7 cellular contexts compared by ENCODE assay signal in genomic region chr4:75672461-75673026, GRCh38. TPM values are rescaled to one million over a fixed set of nuclear protein-coding genes. Genes with fewer than 3 reads are reported as not detected.
DNase-seq lines count a peak whose midpoint lies in the region; ATAC-seq, FAIRE-seq and TF ChIP-seq lines count a peak whose summit lies in the region.

No MANE protein-coding gene starts in this region.

- no peaks in the 10 kb centered on the region for H3K9me1 ChIP-seq in keratinocyte (ENCODE audit: control insufficient read depth, extremely low read depth, insufficient read depth, low read length)

- intact Hi-C loops in mammary epithelial cell (cut with micrococcal nuclease): loop anchor here (1.0 kb wide), 1 partner anchor 52 kb away; the partner anchor contains the start of gene USO1

- DNase-seq in GM13977 (ENCODE audit: low spot score) (peak; percentile 59), NCI-H1048 (lab: John Stamatoyannopoulos, UW) (peak; percentile 55), mammary epithelial cell (peak; percentile 63), keratinocyte (ENCODE audit: low read depth, low spot score) (no peak)
- DNase-seq in stimulated activated CD4-positive, alpha-beta T cell treated with anti-CD3 and anti-CD28 coated beads, Interleukin-15, amount 100 ng/mL, for 1 hour (ENCODE audit: low read depth in 1 of 2, low spot score in 1 of 2): peak; percentile 59 to 71

- H2AFZ ChIP-seq in mammary epithelial cell (ENCODE audit: low read depth, low read length) (peak overlapping the region; percentile 93), keratinocyte (ENCODE audit: control insufficient read depth, low read length) (peak overlapping the region; percentile 88)

- H3K4me1 ChIP-seq in mammary epithelial cell (ENCODE audit: insufficient read depth, low read length) (peaks cover 15% of the 10 kb centered on the region), keratinocyte (ENCODE audit: control insufficient read depth, extremely low read depth, insufficient read depth, low read length) (peaks cover 21% of the 10 kb centered on the region)

- peak; percentile 30 for ATAC-seq in HG02571 (IDR thresholded peaks at IDR 0.05; ENCODE audit: unreplicated experiment)

- CTCF ChIA-PET in mammary epithelial cell (lab: Charles Lee; ENCODE audit: low non-redundant PET): no interaction called here

- dilution Hi-C loops in mammary epithelial cell (cut with HindIII; ENCODE audit: low sequenced_read_pairs): no loop called here
- dilution Hi-C loops in keratinocyte (cut with MboI; ENCODE audit: extremely low pct_ligation_motif_present, low sequenced_read_pairs): no loop called here

- no peak for TF ChIP-seq CTCF in GM13977 (IDR thresholded peaks at IDR 0.05; ENCODE audit: extremely low read depth, insufficient read depth, missing control alignments)
- no peak for TF ChIP-seq CTCF in WI38 (IDR thresholded peaks at IDR 0.05; ENCODE audit: low read depth, low read length)
- TF ChIP-seq CTCF in mammary epithelial cell (conservative IDR thresholded peaks at IDR 0.05 in 1 of 2, IDR thresholded peaks at IDR 0.05 in 1 of 2; ENCODE audit: extremely low read depth in 1 of 2, insufficient read depth in 1 of 2, low read depth in 1 of 2, low read length in 2 of 2): no peak
- no peak for TF ChIP-seq CTCF in keratinocyte (optimal IDR thresholded peaks at IDR 0.05 in 1 of 3, IDR thresholded peaks at IDR 0.05 in 1 of 3, conservative IDR thresholded peaks at IDR 0.05 in 1 of 3; ENCODE audit: extremely low read depth in 1 of 3, insufficient read depth in 2 of 3, low read length in 3 of 3)

- in situ Hi-C loops in GM13977 (cut with MboI; ENCODE audit: low pct_unique_long_range_greater_than_20kb, low sequenced_read_pairs, unreplicated experiment) (no loop called here), mammary epithelial cell (cut with MboI; ENCODE audit: low sequenced_read_pairs in 2 of 2) (loop anchor here in 1 of 2 donors (10.0 kb wide), 1 partner anchor 52 kb away; the partner anchor contains the start of gene USO1)

- H3K9ac ChIP-seq in mammary epithelial cell (ENCODE audit: insufficient read depth, low read length): peak overlapping the region; percentile 95
- H3K9ac ChIP-seq in keratinocyte (ENCODE audit: control insufficient read depth, extremely low read depth, insufficient read depth, low read length): peak overlapping the region; percentile 95

- peak overlapping the region; percentile 89 for H3K4me2 ChIP-seq in mammary epithelial cell (ENCODE audit: insufficient read depth, low read depth, low read length)
- H3K4me2 ChIP-seq in keratinocyte (ENCODE audit: control insufficient read depth, extremely low read depth, insufficient read depth, low read depth, low read length): peak overlapping the region; percentile 95

- FAIRE-seq in keratinocyte (lab: Jason Lieb, UNC): no peak

- no peaks in the 10 kb centered on the region for H3K27me3 ChIP-seq in mammary epithelial cell (ENCODE audit: insufficient read depth, low read length)
- H3K27me3 ChIP-seq in keratinocyte (ENCODE audit: control insufficient read depth, extremely low read depth, insufficient read depth, low read length): no peaks in the 10 kb centered on the region

- no peaks in the 10 kb centered on the region for H3K9me3 ChIP-seq in mammary epithelial cell (replicated peaks; ENCODE audit: insufficient read depth, low read length)
- no peaks in the 10 kb centered on the region for H3K9me3 ChIP-seq in keratinocyte (ENCODE audit: control insufficient read depth, low read depth, low read length)

- 3% methylated on average over 17 of the region's 44 CpGs for WGBS in mammary epithelial cell (ENCODE audit: low coverage, missing lambda C conversion rate)

- no TSS peak for BruUV-seq in mammary epithelial cell (replicated peaks; lab: Mats Ljungman, UMichigan)

- H4K20me1 ChIP-seq in mammary epithelial cell (ENCODE audit: insufficient read depth, low read length): peaks cover 3% of the 10 kb centered on the region
- H4K20me1 ChIP-seq in keratinocyte (ENCODE audit: control insufficient read depth, extremely low read depth, insufficient read depth, low read length): no peaks in the 10 kb centered on the region

- peak overlapping the region; percentile 91 for H3K27ac ChIP-seq in mammary epithelial cell (ENCODE audit: insufficient read depth, low read depth, low read length)
- H3K27ac ChIP-seq in keratinocyte (ENCODE audit: control insufficient read depth, insufficient read depth, low read length): peak overlapping the region; percentile 88

- H3K79me2 ChIP-seq in mammary epithelial cell (ENCODE audit: insufficient read depth, low read length) (peaks cover 57% of the 10 kb centered on the region), keratinocyte (ENCODE audit: control insufficient read depth, insufficient read depth, low read length) (peaks cover 55% of the 10 kb centered on the region)

- H3K36me3 ChIP-seq in mammary epithelial cell (ENCODE audit: insufficient read depth, low read length) (no peaks in the 10 kb centered on the region), keratinocyte (ENCODE audit: control insufficient read depth in 2 of 2, extremely low read depth in 1 of 2, insufficient read depth in 2 of 2, low read length in 2 of 2) (no peaks in the 10 kb centered on the region)

- H3K4me3 ChIP-seq in WI38 (ENCODE audit: low read depth, low read length): peak overlapping the region; percentile 99
- H3K4me3 ChIP-seq in mammary epithelial cell (replicated peaks in 1 of 3; ENCODE audit: insufficient read depth in 1 of 3, low read depth in 2 of 3, low read length in 3 of 3): peak overlapping the region; percentile 92 to 95 (median 94)
- H3K4me3 ChIP-seq in keratinocyte (ENCODE audit: control insufficient read depth in 2 of 3, extremely low read depth in 1 of 3, insufficient read depth in 2 of 3, low read depth in 1 of 3, low read length in 3 of 3): peak overlapping the region; percentile 74 to 95 (median 94)

RNA-seq across cellular contexts. Expression of gene G3BP2, which starts 0.7 kb away (rescaled TPM):
- 100 to 1,000 TPM; 146 to 192 TPM for total RNA-seq in mammary epithelial cell
- polyA plus RNA-seq in mammary epithelial cell (79.3 TPM), keratinocyte (85.9 to 137 TPM (median 107 TPM) in 3 replicates)
- polyA minus RNA-seq in mammary epithelial cell (199 TPM), keratinocyte (18.9 to 137 TPM (median 73.9 TPM) in 3 replicates)
- polyA plus RNA-seq in keratinocyte (2011; ENCODE audit: low read depth): 339 TPM
- 73.9 and 130 TPM in 2 replicates for polyA plus RNA-seq in keratinocyte (2011; cell fraction: cytosol; rRNA removed)
- 98.1 and 125 TPM in 2 replicates for polyA plus RNA-seq in keratinocyte (2011; cell fraction: nucleus; rRNA removed)
- 61.7 and 118 TPM in 2 replicates for polyA plus RNA-seq in keratinocyte (2012; ENCODE audit: low replicate concordance)
- 83.8 TPM for polyA minus RNA-seq in keratinocyte (2011; cell fraction: cytosol; rRNA and poly(A)+ RNA removed)
- 64.8 and 126 TPM in 2 replicates for polyA minus RNA-seq in keratinocyte (2011; cell fraction: nucleus; rRNA and poly(A)+ RNA removed)

RNA-seq across cellular contexts. Expression of gene CDKL2, which starts 42.2 kb away (rescaled TPM):
- 1 to 10 TPM; 2.9 to 5.2 TPM for total RNA-seq in mammary epithelial cell
- polyA plus RNA-seq in mammary epithelial cell (1.1 TPM), keratinocyte (0.50 to 0.64 TPM (median 0.61 TPM) in 3 replicates)
- polyA minus RNA-seq in mammary epithelial cell (1.7 TPM), keratinocyte (0.45 to 3.4 TPM (median 1.6 TPM) in 3 replicates)
- not detected for polyA plus RNA-seq in keratinocyte (2011; ENCODE audit: low read depth)
- 0.60 and 0.94 TPM in 2 replicates for polyA plus RNA-seq in keratinocyte (2011; cell fraction: cytosol; rRNA removed)
- 0.69 and 1.0 TPM in 2 replicates for polyA plus RNA-seq in keratinocyte (2011; cell fraction: nucleus; rRNA removed)
- 0.08 and 0.53 TPM in 2 replicates for polyA plus RNA-seq in keratinocyte (2012; ENCODE audit: low replicate concordance)
- not detected for polyA minus RNA-seq in keratinocyte (2011; cell fraction: cytosol; rRNA and poly(A)+ RNA removed)
- polyA minus RNA-seq in keratinocyte (2011; cell fraction: nucleus; rRNA and poly(A)+ RNA removed): 2.1 and 2.9 TPM in 2 replicates

RNA-seq across cellular contexts. Expression of gene USO1, which starts 51.8 kb away (rescaled TPM):
- 10 to 100 TPM; 72.9 to 80.9 TPM for total RNA-seq in mammary epithelial cell
- 36.7 TPM for polyA plus RNA-seq in mammary epithelial cell
- polyA minus RNA-seq in mammary epithelial cell: 40.5 TPM
- polyA plus RNA-seq in keratinocyte: 47.8 to 75.4 TPM (median 54.2 TPM) in 3 replicates
- 39.1 TPM for polyA plus RNA-seq in keratinocyte (2011; ENCODE audit: low read depth)
- 28.7 and 59.2 TPM in 2 replicates for polyA plus RNA-seq in keratinocyte (2011; cell fraction: cytosol; rRNA removed)
- 61.2 and 84.8 TPM in 2 replicates for polyA plus RNA-seq in keratinocyte (2011; cell fraction: nucleus; rRNA removed)
- 31.9 and 45.9 TPM in 2 replicates for polyA plus RNA-seq in keratinocyte (2012; ENCODE audit: low replicate concordance)
- 15.2 to 48.5 TPM (median 33.1 TPM) in 3 replicates for polyA minus RNA-seq in keratinocyte
- polyA minus RNA-seq in keratinocyte (2011; cell fraction: cytosol; rRNA and poly(A)+ RNA removed): 30.9 TPM
- 38.6 and 75.3 TPM in 2 replicates for polyA minus RNA-seq in keratinocyte (2011; cell fraction: nucleus; rRNA and poly(A)+ RNA removed)
